ENCODE assay signal across 9 cellular contexts in genomic region chr11:6321961-6322362, GRCh38. TPM values are rescaled to one million over a fixed set of nuclear protein-coding genes. Genes with fewer than 3 reads are reported as not detected.
A peak's percentile ranks its signal among the peaks of the same experiment; 100 is the strongest.
DNase-seq lines count a peak whose midpoint lies in the region; ATAC-seq and TF ChIP-seq lines count a peak whose summit lies in the region.
"Had no signal": no experiment of that assay in that cellular context is flagged by ENCODE, and none has a peak within 500 bp of the region (broad histone marks: within the 10 kb centered on the region; RNA-seq: fewer than 3 reads in every experiment).

No MANE protein-coding gene starts in this region.

- intact Hi-C loops in right cardiac atrium (cut with DNase I), result no loop called here
- intact Hi-C loops in tibial artery (cut with DNase I; ENCODE audit: low total_unique reads), result loop anchor here (5.0 kb wide), 1 partner anchor 35 kb away; no protein-coding TSS in a partner anchor

- 43% methylated on average over 2 of the region's 2 CpGs for WGBS in right cardiac atrium

- H3K4me3 Mint-ChIP-seq in activated CD8-positive, alpha-beta memory T cell treated with anti-CD3 and anti-CD28 coated beads, Interleukin-2, amount 10 ng/mL, durations not matched to agents 7 days and 5 days, result peak overlapping the region; percentile 25
- H3K4me3 Mint-ChIP-seq in activated CD4-positive, alpha-beta memory T cell treated with anti-CD3 and anti-CD28 coated beads, Interleukin-2, amount 10 ng/mL, durations not matched to agents 7 days and 5 days, result peak overlapping the region; percentile 43
- H3K4me3 Mint-ChIP-seq: IgD-negative memory B cell had no signal

- H3K36me3 ChIP-seq in tibial artery, result no peaks in the 10 kb centered on the region

- no peak for TF ChIP-seq CTCF in tibial artery (IDR thresholded peaks at IDR 0.05)

- H3K36me3 Mint-ChIP-seq in activated CD8-positive, alpha-beta memory T cell treated with anti-CD3 and anti-CD28 coated beads, Interleukin-2, amount 10 ng/mL, durations not matched to agents 7 days and 5 days, result peaks cover 2% of the 10 kb centered on the region
- no peaks in the 10 kb centered on the region for H3K36me3 Mint-ChIP-seq in activated CD4-positive, alpha-beta memory T cell treated with anti-CD3 and anti-CD28 coated beads, Interleukin-2, amount 10 ng/mL, durations not matched to agents 7 days and 5 days (ENCODE audit: low read depth)
- H3K36me3 Mint-ChIP-seq: IgD-negative memory B cell had no signal

- no peaks in the 10 kb centered on the region for H3K27me3 ChIP-seq in right cardiac atrium (ENCODE audit: control insufficient read depth, insufficient read depth)
- no peaks in the 10 kb centered on the region for H3K27me3 ChIP-seq in tibial artery

- H3K9me3 Mint-ChIP-seq in activated CD8-positive, alpha-beta memory T cell treated with anti-CD3 and anti-CD28 coated beads, Interleukin-2, amount 10 ng/mL, durations not matched to agents 7 days and 5 days (ENCODE audit: low read depth), result no peaks in the 10 kb centered on the region
- no peaks in the 10 kb centered on the region for H3K9me3 Mint-ChIP-seq in activated CD4-positive, alpha-beta memory T cell treated with anti-CD3 and anti-CD28 coated beads, Interleukin-2, amount 10 ng/mL, durations not matched to agents 7 days and 5 days
- H3K9me3 Mint-ChIP-seq: IgD-negative memory B cell had no signal

- H3K27ac ChIP-seq in right cardiac atrium (ENCODE audit: low read length) (peak overlapping the region; percentile 100), tibial artery (peak overlapping the region; percentile 100)

- no peak overlapping the region for H3K4me3 ChIP-seq in right cardiac atrium (ENCODE audit: low read length)
- H3K4me3 ChIP-seq in tibial artery, result no peak overlapping the region

- peak overlapping the region; percentile 86 for H3K27ac Mint-ChIP-seq in activated CD8-positive, alpha-beta memory T cell treated with anti-CD3 and anti-CD28 coated beads, Interleukin-2, amount 10 ng/mL, durations not matched to agents 7 days and 5 days
- peak overlapping the region; percentile 93 for H3K27ac Mint-ChIP-seq in activated CD4-positive, alpha-beta memory T cell treated with anti-CD3 and anti-CD28 coated beads, Interleukin-2, amount 10 ng/mL, durations not matched to agents 7 days and 5 days
- H3K27ac Mint-ChIP-seq: IgD-negative memory B cell had no signal

- peaks cover 32% of the 10 kb centered on the region for H3K4me1 Mint-ChIP-seq in activated CD8-positive, alpha-beta memory T cell treated with anti-CD3 and anti-CD28 coated beads, Interleukin-2, amount 10 ng/mL, durations not matched to agents 7 days and 5 days
- peaks cover 43% of the 10 kb centered on the region for H3K4me1 Mint-ChIP-seq in activated CD4-positive, alpha-beta memory T cell treated with anti-CD3 and anti-CD28 coated beads, Interleukin-2, amount 10 ng/mL, durations not matched to agents 7 days and 5 days

- DNase-seq in activated CD8-positive, alpha-beta memory T cell treated with anti-CD3 and anti-CD28 coated beads, Interleukin-2, amount 10 ng/mL, durations not matched to agents 7 days and 5 days, result no peak
- no peak for DNase-seq in activated CD8-positive, alpha-beta memory T cell treated with anti-CD3 and anti-CD28 coated beads, Interleukin-2, amount 50 U/mL, for 48 hours
- no peak for DNase-seq in activated CD4-positive, alpha-beta memory T cell treated with anti-CD3 and anti-CD28 coated beads, Interleukin-2, amount 10 ng/mL, durations not matched to agents 7 days and 5 days
- DNase-seq in right cardiac atrium (no peak), tibial artery (no peak)
- no peak for DNase-seq in activated CD8-positive, alpha-beta memory T cell treated with anti-CD3 and anti-CD28 coated beads, Interleukin-2, amount 50 U/mL, for 4 hours

- CTCF ChIA-PET in activated CD8-positive, alpha-beta memory T cell treated with anti-CD3 and anti-CD28 coated beads, Interleukin-2, amount 10 ng/mL, durations not matched to agents 7 days and 5 days (lab: Charles Lee), result interaction anchor here (0.9 to 3.7 kb wide), 5 partner anchors 15 to 61 kb away, joined by 3 to 25 read pairs (median 3); no protein-coding TSS in a partner anchor
- CTCF ChIA-PET in activated CD4-positive, alpha-beta memory T cell treated with anti-CD3 and anti-CD28 coated beads, Interleukin-2, amount 10 ng/mL, durations not matched to agents 7 days and 5 days (lab: Charles Lee), result interaction anchor here (0.8 to 5.0 kb wide), 7 partner anchors 8 to 122 kb away, joined by 3 to 54 read pairs (median 3); no protein-coding TSS in a partner anchor

- H3K9me3 ChIP-seq in right cardiac atrium (ENCODE audit: control insufficient read depth, low read length) (no peaks in the 10 kb centered on the region), tibial artery (no peaks in the 10 kb centered on the region)

- POLR2A ChIA-PET in activated CD4-positive, alpha-beta memory T cell treated with anti-CD3 and anti-CD28 coated beads, Interleukin-2, amount 10 ng/mL, durations not matched to agents 7 days and 5 days (lab: Charles Lee), result interaction anchor here (0.6 to 1.4 kb wide), 13 partner anchors 9 to 1557 kb away, joined by 3 to 6 read pairs (median 4); partner anchors contain the start of genes APBB1, ARFIP2, FHIP1B and SMPD1

- peaks cover 3% of the 10 kb centered on the region for H3K4me1 ChIP-seq in right cardiac atrium (ENCODE audit: control insufficient read depth, insufficient read depth, low read length)
- peaks cover 0 to 43% (median 27%) of the 10 kb centered on the region in 4 donors for H3K4me1 ChIP-seq in tibial artery

- ATAC-seq in activated CD8-positive, alpha-beta memory T cell treated with anti-CD3 and anti-CD28 coated beads, Interleukin-2, amount 10 ng/mL, durations not matched to agents 7 days and 5 days, result peak; percentile 22
- ATAC-seq in right cardiac atrium, result no peak
- no peak for ATAC-seq in GM18858 (IDR thresholded peaks at IDR 0.05; ENCODE audit: unreplicated experiment)
- ATAC-seq in GM19452 (IDR thresholded peaks at IDR 0.05; ENCODE audit: unreplicated experiment), result no peak

- H3K27me3 Mint-ChIP-seq in activated CD8-positive, alpha-beta memory T cell treated with anti-CD3 and anti-CD28 coated beads, Interleukin-2, amount 10 ng/mL, durations not matched to agents 7 days and 5 days, result peaks cover 31% of the 10 kb centered on the region
- peaks cover 2% of the 10 kb centered on the region for H3K27me3 Mint-ChIP-seq in activated CD4-positive, alpha-beta memory T cell treated with anti-CD3 and anti-CD28 coated beads, Interleukin-2, amount 10 ng/mL, durations not matched to agents 7 days and 5 days

RNA-seq across cellular contexts. Expression of gene CAVIN3, which starts 1.7 kb away (rescaled TPM):
- 10 to 100 TPM in 1 of 2 experiments, 1 to 10 TPM in 1; 4.9 to 18.7 TPM for total RNA-seq in activated CD8-positive, alpha-beta memory T cell treated with anti-CD3 and anti-CD28 coated beads, Interleukin-2, amount 10 ng/mL, durations not matched to agents 7 days and 5 days
- 10 to 100 TPM; 12.1 to 13.2 TPM for total RNA-seq in activated CD4-positive, alpha-beta memory T cell treated with anti-CD3 and anti-CD28 coated beads, Interleukin-2, amount 10 ng/mL, durations not matched to agents 7 days and 5 days
- 10 to 100 TPM; 40.4 to 54.2 (median 45.2) TPM for total RNA-seq in right cardiac atrium
- polyA plus RNA-seq in right cardiac atrium, result 72.4 TPM
- polyA plus RNA-seq: IgD-negative memory B cell had no signal
